ENCODE assay signal across 8 cellular contexts in genomic region chr12:62793256-62794217, GRCh38.
DNase-seq lines count a peak whose midpoint lies in the region; ATAC-seq and TF ChIP-seq lines count a peak whose summit lies in the region.

No MANE protein-coding gene starts in this region.

- POLR2A ChIA-PET in activated B cell treated with CpG ODN at 0.5 μM for 24 hours (lab: Charles Lee), result interaction anchor here (3.4 kb wide), 1 partner anchor 190 kb away, joined by 21 read pairs; no protein-coding TSS in a partner anchor

- peak; percentile 56 for DNase-seq in NCI-H2196 treated with DMSO at 0.1 percent for 48 hours (lab: John Stamatoyannopoulos, UW; ENCODE audit: unreplicated experiment)
- peak; percentile 67 for DNase-seq in activated B cell treated with CpG ODN at 0.5 μM for 24 hours
- DNase-seq in cerebellar cortex (ENCODE audit: low spot score), result peak; percentile 97
- peak; percentile 72 for DNase-seq in kidney glomerular epithelial cell (lab: John Stamatoyannopoulos, UW)
- DNase-seq in stimulated activated CD4-positive, alpha-beta T cell treated with anti-CD3 and anti-CD28 coated beads, Interleukin-1b, Interleukin-23, amount 100 ng/mL, for 4 hours (ENCODE audit: low read depth in 2 of 2), result peak; percentile 70 to 72

- H3K4me1 Mint-ChIP-seq in activated B cell treated with CpG ODN at 0.5 μM for 24 hours, result no peaks in the 10 kb centered on the region

- TF ChIP-seq CTCF in GM12872 (IDR thresholded peaks at IDR 0.05; ENCODE audit: insufficient read depth, low read depth, low read length) (peak; percentile 90), activated B cell treated with CpG ODN at 0.5 μM for 24 hours (IDR thresholded peaks at IDR 0.05) (peak; percentile 93)

- no peak overlapping the region for H3K27ac Mint-ChIP-seq in activated B cell treated with CpG ODN at 0.5 μM for 24 hours

- no peaks in the 10 kb centered on the region for H3K27me3 Mint-ChIP-seq in activated B cell treated with CpG ODN at 0.5 μM for 24 hours

- H3K4me3 Mint-ChIP-seq in activated B cell treated with CpG ODN at 0.5 μM for 24 hours, result no peak overlapping the region

- no peaks in the 10 kb centered on the region for H3K9me3 Mint-ChIP-seq in activated B cell treated with CpG ODN at 0.5 μM for 24 hours

- no peaks in the 10 kb centered on the region for H3K36me3 Mint-ChIP-seq in activated B cell treated with CpG ODN at 0.5 μM for 24 hours (ENCODE audit: low read depth)

- intact Hi-C loops in activated B cell treated with CpG ODN at 0.5 μM for 24 hours (cut with micrococcal nuclease), result loop anchor here (1.0 to 10.0 kb wide), 5 partner anchors 190 to 529 kb away; partner anchors contain the start of gene USP15

- CTCF ChIA-PET in activated B cell treated with CpG ODN at 0.5 μM for 24 hours (lab: Charles Lee), result interaction anchor here (0.7 to 8.2 kb wide), 23 partner anchors 7 to 380 kb away, joined by 3 to 239 read pairs (median 4); no protein-coding TSS in a partner anchor

- ATAC-seq in HG02981 (IDR thresholded peaks at IDR 0.05; ENCODE audit: unreplicated experiment) (peak; percentile 72), activated B cell treated with CpG ODN at 0.5 μM for 24 hours (ENCODE audit: low read depth) (peak; percentile 82), GM21423 (IDR thresholded peaks at IDR 0.05; ENCODE audit: unreplicated experiment) (no peak)
